Comparison of ENCODE assay signal across 1 cellular context in genomic region chr10:32360241-32360640, GRCh38.
A peak's percentile ranks its signal among the peaks of the same experiment; 100 is the strongest.
TF ChIP-seq lines count a peak whose summit lies in the region.

No MANE protein-coding gene starts in this region.

TF ChIP-seq in HepG2, 621 proteins besides CTCF, POLR2A, EP300 and RAD21 (continued from another document):
- TF ChIP-seq ZBED4 (CRISPR knock-in tag; IDR thresholded peaks at IDR 0.05; ENCODE audit: borderline replicate concordance) (no peak), NR2F6 (IDR thresholded peaks at IDR 0.05) (peak; percentile 71), NR2F6 (CRISPR knock-in tag; IDR thresholded peaks at IDR 0.05) (peak; percentile 87), RARA (CRISPR knock-in tag; IDR thresholded peaks at IDR 0.05) (peak; percentile 53), NFYB (CRISPR knock-in tag; IDR thresholded peaks at IDR 0.05) (no peak), FOXO1 (CRISPR knock-in tag; IDR thresholded peaks at IDR 0.05) (peak; percentile 63; the same call in 1 of the 2 replicates), ZHX2 (IDR thresholded peaks at IDR 0.05; ENCODE audit: low read depth) (no peak), ZHX2 (CRISPR knock-in tag; IDR thresholded peaks at IDR 0.05; ENCODE audit: borderline replicate concordance) (no peak), FOXP1 (IDR thresholded peaks at IDR 0.05) (no peak), FOXP1 (CRISPR knock-in tag; IDR thresholded peaks at IDR 0.05) (peak; percentile 41; the same call in 1 of the 2 replicates), ZFP82 (CRISPR knock-in tag; IDR thresholded peaks at IDR 0.05; ENCODE audit: borderline replicate concordance) (no peak), ATF1 (CRISPR knock-in tag; IDR thresholded peaks at IDR 0.05) (no peak), SP140L (CRISPR knock-in tag; IDR thresholded peaks at IDR 0.05; ENCODE audit: borderline replicate concordance) (no peak), HMGXB4 (CRISPR knock-in tag; IDR thresholded peaks at IDR 0.05; ENCODE audit: borderline replicate concordance in 1 of 2, low read depth in 1 of 2) (0 out of 4 replicates have a peak, but pooled peaks of 1 of the 2 experiments have one; percentile 23), ATF4 (CRISPR knock-in tag; IDR thresholded peaks at IDR 0.05) (0 out of 4 replicates have a peak, but pooled peaks of 1 of the 2 experiments have one; percentile 30), NR2F1 (CRISPR knock-in tag; IDR thresholded peaks at IDR 0.05) (peak; percentile 51 to 63; a peak in 1 of 4 replicates), HNF4A (CRISPR knock-in tag; IDR thresholded peaks at IDR 0.05) (peak; percentile 26; the same call in 1 of the 2 replicates), ZNF17 (CRISPR knock-in tag; IDR thresholded peaks at IDR 0.05) (no peak), REST (IDR thresholded peaks at IDR 0.05; ENCODE audit: borderline replicate concordance in 1 of 2, low read depth in 1 of 2, low read length in 2 of 2) (no peak), ZNF18 (CRISPR knock-in tag; IDR thresholded peaks at IDR 0.05; ENCODE audit: insufficient replicate concordance) (no peak), ZKSCAN1 (IDR thresholded peaks at IDR 0.05; ENCODE audit: low read length) (no peak), ZNF749 (CRISPR knock-in tag; IDR thresholded peaks at IDR 0.05; ENCODE audit: borderline replicate concordance) (no peak), ZNF570 (CRISPR knock-in tag; IDR thresholded peaks at IDR 0.05; ENCODE audit: borderline replicate concordance) (no peak), ARID5B (CRISPR knock-in tag; IDR thresholded peaks at IDR 0.05) (peak; percentile 43; the same call in 1 of the 2 replicates), ZNF292 (CRISPR knock-in tag; IDR thresholded peaks at IDR 0.05; ENCODE audit: borderline replicate concordance, low read depth) (peak; percentile 78; the same call in 1 of the 2 replicates), RELA (CRISPR knock-in tag; IDR thresholded peaks at IDR 0.05) (no peak), ZNF567 (CRISPR knock-in tag; IDR thresholded peaks at IDR 0.05; ENCODE audit: borderline replicate concordance) (no peak), ZNF816 (CRISPR knock-in tag; IDR thresholded peaks at IDR 0.05; ENCODE audit: borderline replicate concordance) (no peak), NFYC (CRISPR knock-in tag; IDR thresholded peaks at IDR 0.05) (no peak), NONO (IDR thresholded peaks at IDR 0.05) (no peak), NONO (CRISPR knock-in tag; conservative IDR thresholded peaks at IDR 0.05) (peak; percentile 42; the same call in 1 of the 2 replicates), ZNF644 (CRISPR knock-in tag; IDR thresholded peaks at IDR 0.05; ENCODE audit: low read depth) (0 out of 2 replicates have a peak, but pooled peaks have one; percentile 43), ZFX (CRISPR knock-in tag; IDR thresholded peaks at IDR 0.05; ENCODE audit: low read depth) (peak; percentile 34; the same call in 1 of the 2 replicates)
